In the genomic region with DNA sequence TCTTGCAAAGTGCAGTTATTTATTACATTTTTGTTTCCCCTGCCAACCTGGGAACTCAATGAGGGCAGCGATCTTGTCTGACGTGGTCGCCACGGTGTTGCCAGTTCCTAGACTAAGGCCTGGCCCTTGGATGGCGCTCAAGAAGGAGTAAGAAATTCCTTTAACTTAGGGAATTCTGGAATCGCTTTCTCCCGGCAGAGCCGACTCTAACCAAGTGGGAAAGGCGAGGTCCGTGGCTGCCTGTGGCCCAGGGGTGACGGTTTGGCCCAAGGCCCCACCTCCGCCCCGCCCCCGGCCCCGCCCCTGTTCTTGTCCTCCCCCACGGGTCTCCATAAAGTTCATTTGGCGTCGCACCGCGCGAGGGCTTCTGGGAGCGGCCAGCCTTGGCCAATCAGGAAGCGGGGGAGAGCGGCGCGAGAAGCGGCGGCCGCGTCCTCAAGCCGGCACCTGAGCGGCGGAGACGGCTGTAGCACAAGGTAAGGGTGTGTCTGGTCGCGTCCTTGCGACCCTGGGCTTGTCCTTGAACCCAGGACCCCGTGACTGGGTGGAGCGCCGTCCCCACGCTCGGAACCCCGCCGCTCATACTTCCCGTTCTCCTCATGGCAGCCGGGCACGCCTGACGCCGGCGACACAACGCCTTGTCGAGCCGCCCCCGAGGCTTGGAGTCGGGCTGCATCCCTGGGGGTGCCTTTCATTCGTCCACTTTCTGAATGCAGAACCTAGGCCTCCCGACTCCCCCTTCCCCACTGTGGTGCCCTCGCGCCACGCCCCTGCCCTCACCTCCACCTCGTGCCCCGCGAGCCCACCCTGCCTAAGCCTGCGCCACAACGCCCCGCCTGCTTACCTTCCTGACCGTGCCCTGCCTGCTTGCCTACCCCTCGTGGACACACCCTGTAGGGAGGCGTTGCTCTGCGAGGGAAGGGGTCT, we compare ENCODE assay signal across 8 cellular contexts. TPM values are rescaled to one million over a fixed set of nuclear protein-coding genes. Genes with fewer than 3 reads are reported as not detected.
DNase-seq lines count a peak whose midpoint lies in the region; ATAC-seq and TF ChIP-seq lines count a peak whose summit lies in the region.

A gene (plus strand): TSS at position 394 of the 927 bp plus-strand sequence. CDS start 18,119 bp downstream, outside the sequence.

- ATAC-seq in GM21381 (IDR thresholded peaks at IDR 0.05; ENCODE audit: unreplicated experiment), result peak; percentile 88
- peak; percentile 97 for ATAC-seq in activated CD8-positive, alpha-beta memory T cell treated with anti-CD3 and anti-CD28 coated beads, Interleukin-2, amount 10 ng/mL, durations not matched to agents 7 days and 5 days

- H3K27ac ChIP-seq in HUES48 (ENCODE audit: low read depth, low read length), result peak within 1 kb of the TSS; percentile 75
- peak within 1 kb of the TSS; percentile 58 for H3K27ac ChIP-seq in endodermal cell (ENCODE audit: low read depth, low read length)
- peak within 1 kb of the TSS; percentile 84 for H3K27ac ChIP-seq in mesodermal cell (ENCODE audit: low read depth, low read length, severe bottlenecking)

- H3K4me3 ChIP-seq in HUES48 (ENCODE audit: low read depth, low read length) (peak within 1 kb of the TSS; percentile 91), NT2/D1 (ENCODE audit: insufficient read length, low read depth) (peak within 1 kb of the TSS; percentile 95), endodermal cell (ENCODE audit: low read length) (peak within 1 kb of the TSS; percentile 96), mesodermal cell (ENCODE audit: extremely low read depth, insufficient read depth, low read length, poor library complexity, severe bottlenecking) (peak within 1 kb of the TSS; percentile 96)

- H3K27ac Mint-ChIP-seq in activated CD8-positive, alpha-beta memory T cell treated with anti-CD3 and anti-CD28 coated beads, Interleukin-2, amount 10 ng/mL, durations not matched to agents 7 days and 5 days, result peak within 1 kb of the TSS; percentile 76
- peak within 1 kb of the TSS; percentile 91 for H3K27ac Mint-ChIP-seq in endodermal cell

- DNase-seq in COLO829 (ENCODE audit: low spot score), result peak; percentile 75
- DNase-seq in NT2/D1 (ENCODE audit: low read depth, low spot score), result peak; percentile 87
- DNase-seq in activated CD8-positive, alpha-beta memory T cell treated with anti-CD3 and anti-CD28 coated beads, Interleukin-2, amount 10 ng/mL, durations not matched to agents 7 days and 5 days, result peak; percentile 95
- peak; percentile 97 for DNase-seq in endodermal cell
- peak; percentile 62 for DNase-seq in stimulated activated CD8-positive, alpha-beta memory T cell treated with anti-CD3 and anti-CD28 coated beads, Interleukin-15, amount 100 ng/mL, for 24 hours (ENCODE audit: low read depth)

- H3K9me3 Mint-ChIP-seq in activated CD8-positive, alpha-beta memory T cell treated with anti-CD3 and anti-CD28 coated beads, Interleukin-2, amount 10 ng/mL, durations not matched to agents 7 days and 5 days (ENCODE audit: low read depth), result no peaks in the 10 kb centered on the region
- H3K9me3 Mint-ChIP-seq in endodermal cell, result no peaks in the 10 kb centered on the region

- CTCF ChIA-PET in activated CD8-positive, alpha-beta memory T cell treated with anti-CD3 and anti-CD28 coated beads, Interleukin-2, amount 10 ng/mL, durations not matched to agents 7 days and 5 days (lab: Charles Lee), result interaction anchor here (0.7 to 1.3 kb wide), 4 partner anchors 13 to 139 kb away, joined by 3 to 4 read pairs (median 3); no protein-coding TSS in a partner anchor

- peaks cover 6% of the 10 kb centered on the region for H3K4me1 ChIP-seq in HUES48 (ENCODE audit: control insufficient read depth, insufficient read depth, low read length)
- H3K4me1 ChIP-seq in NT2/D1 (ENCODE audit: insufficient read depth, insufficient read length), result no peaks in the 10 kb centered on the region
- H3K4me1 ChIP-seq in endodermal cell (ENCODE audit: control insufficient read depth, insufficient read depth, low read length), result no peaks in the 10 kb centered on the region
- H3K4me1 ChIP-seq in mesodermal cell (ENCODE audit: control insufficient read depth, insufficient read depth, low read length, poor library complexity, severe bottlenecking), result peaks cover 20% of the 10 kb centered on the region

- WGBS in endodermal cell (ENCODE audit: insufficient coverage in 1 of 2, insufficient read length in 1 of 2), 2 experiments, result 0 to 1% methylated on average over 17 to 70 of the region's 70 CpGs
- 1% methylated on average over 41 to 51 of the region's 70 CpGs for WGBS in mesodermal cell (ENCODE audit: insufficient coverage in 2 of 2), 2 experiments

- no peak for TF ChIP-seq CTCF in endodermal cell (conservative IDR thresholded peaks at IDR 0.05)

- no peaks in the 10 kb centered on the region for H3K36me3 Mint-ChIP-seq in activated CD8-positive, alpha-beta memory T cell treated with anti-CD3 and anti-CD28 coated beads, Interleukin-2, amount 10 ng/mL, durations not matched to agents 7 days and 5 days
- H3K36me3 Mint-ChIP-seq in endodermal cell (ENCODE audit: low read depth), result no peaks in the 10 kb centered on the region

- H3K4me1 Mint-ChIP-seq in activated CD8-positive, alpha-beta memory T cell treated with anti-CD3 and anti-CD28 coated beads, Interleukin-2, amount 10 ng/mL, durations not matched to agents 7 days and 5 days, result peaks cover 11% of the 10 kb centered on the region
- H3K4me1 Mint-ChIP-seq in endodermal cell, result peaks cover 14% of the 10 kb centered on the region

- H3K36me3 ChIP-seq in HUES48 (ENCODE audit: control insufficient read depth, insufficient read depth, low read length) (no peaks in the 10 kb centered on the region; the same call in 1 of the 2 replicates), NT2/D1 (ENCODE audit: insufficient read depth, insufficient read length, low read length) (peaks cover 31% of the 10 kb centered on the region), endodermal cell (ENCODE audit: control insufficient read depth, insufficient read depth, low read length) (peaks cover 3% of the 10 kb centered on the region), mesodermal cell (ENCODE audit: control insufficient read depth, insufficient read depth, low read length) (peaks cover 5% of the 10 kb centered on the region)

- H3K27me3 ChIP-seq in HUES48 (ENCODE audit: control insufficient read depth, insufficient read depth, low read length) (no peaks in the 10 kb centered on the region), NT2/D1 (ENCODE audit: insufficient read depth, insufficient read length) (no peaks in the 10 kb centered on the region), endodermal cell (ENCODE audit: control insufficient read depth, insufficient read depth, low read length, poor library complexity, severe bottlenecking) (no peaks in the 10 kb centered on the region)

- H3K9ac ChIP-seq in HUES48 (ENCODE audit: low read depth, low read length) (peak within 1 kb of the TSS; percentile 89), NT2/D1 (ENCODE audit: insufficient read length, low read depth) (peak within 1 kb of the TSS; percentile 95), endodermal cell (ENCODE audit: extremely low read depth, low read length, poor library complexity, severe bottlenecking) (peak within 1 kb of the TSS; percentile 82)

- no peaks in the 10 kb centered on the region for H3K27me3 Mint-ChIP-seq in activated CD8-positive, alpha-beta memory T cell treated with anti-CD3 and anti-CD28 coated beads, Interleukin-2, amount 10 ng/mL, durations not matched to agents 7 days and 5 days
- no peaks in the 10 kb centered on the region for H3K27me3 Mint-ChIP-seq in endodermal cell (ENCODE audit: insufficient read depth)

- no peak within 1 kb of the TSS for H3K4me3 Mint-ChIP-seq in activated CD8-positive, alpha-beta memory T cell treated with anti-CD3 and anti-CD28 coated beads, Interleukin-2, amount 10 ng/mL, durations not matched to agents 7 days and 5 days
- H3K4me3 Mint-ChIP-seq in endodermal cell, result no peak within 1 kb of the TSS

- no peaks in the 10 kb centered on the region for H3K9me3 ChIP-seq in HUES48 (ENCODE audit: control insufficient read depth, insufficient read depth, low read length)
- no peaks in the 10 kb centered on the region for H3K9me3 ChIP-seq in NT2/D1 (ENCODE audit: insufficient read depth, low read length)
- H3K9me3 ChIP-seq in endodermal cell (ENCODE audit: control insufficient read depth, low read length), result no peaks in the 10 kb centered on the region
- no peaks in the 10 kb centered on the region for H3K9me3 ChIP-seq in mesodermal cell (ENCODE audit: control insufficient read depth, low read length)

RNA-seq across cellular contexts. Expression of the gene that starts here (rescaled TPM):
- 100 to 1,000 TPM; 126 to 129 TPM for total RNA-seq in activated CD8-positive, alpha-beta memory T cell treated with anti-CD3 and anti-CD28 coated beads, Interleukin-2, amount 10 ng/mL, durations not matched to agents 7 days and 5 days
- total RNA-seq in endodermal cell, result 100 to 1,000 TPM; 146 to 149 TPM
- 110 TPM for polyA plus RNA-seq in endodermal cell (2013, experiment 1 of 2)
- polyA plus RNA-seq in endodermal cell (2013, experiment 2 of 2), result 101 TPM
- polyA plus RNA-seq in mesodermal cell (2013, experiment 1 of 2), result 103 TPM
- polyA plus RNA-seq in mesodermal cell (2013, experiment 2 of 2), result 89.0 TPM

Comparison
In these comparisons a context has a peak if more than half of its experiments do, and no peak if none do; other contexts are left out.
1. Peak in every context shown above with its lines: DNase-seq, ATAC-seq, H3K4me3 ChIP-seq and H3K27ac ChIP-seq.